8 cellular contexts compared by ENCODE assay signal in genomic region chr6:15365273-15365687, GRCh38.
DNase-seq lines count a peak whose midpoint lies in the region; ATAC-seq and TF ChIP-seq lines count a peak whose summit lies in the region.

No MANE protein-coding gene starts in this region.

- H3K36me3 ChIP-seq in left ventricle myocardium inferior (no peaks in the 10 kb centered on the region), rectal smooth muscle tissue (ENCODE audit: control insufficient read depth, insufficient read depth, low read length) (no peaks in the 10 kb centered on the region)

- H3K4me1 ChIP-seq in left ventricle myocardium inferior (peaks cover 68% of the 10 kb centered on the region), rectal smooth muscle tissue (ENCODE audit: control insufficient read depth, insufficient read depth, low read length) (peaks cover 9% of the 10 kb centered on the region)

- no peak for TF ChIP-seq CTCF in left ventricle myocardium inferior (IDR thresholded peaks at IDR 0.05; ENCODE audit: borderline replicate concordance)

- H3K4me3 ChIP-seq in left ventricle myocardium inferior (peak overlapping the region; percentile 39), rectal smooth muscle tissue (ENCODE audit: low read length) (peak overlapping the region; percentile 17)

- no peaks in the 10 kb centered on the region for H3K27me3 ChIP-seq in left ventricle myocardium inferior (ENCODE audit: low read depth)
- no peaks in the 10 kb centered on the region for H3K27me3 ChIP-seq in rectal smooth muscle tissue (ENCODE audit: control insufficient read depth, insufficient read depth, low read length)

- H3K9me3 ChIP-seq in left ventricle myocardium inferior (replicated peaks) = no peaks in the 10 kb centered on the region

- no peak overlapping the region for H3K9ac ChIP-seq in rectal smooth muscle tissue (ENCODE audit: low read length)

- no peak for ATAC-seq in GM21723 (IDR thresholded peaks at IDR 0.05; ENCODE audit: unreplicated experiment)
- no peak for ATAC-seq in HG03439 (IDR thresholded peaks at IDR 0.05; ENCODE audit: unreplicated experiment)

- intact Hi-C loops in left ventricle myocardium inferior (cut with micrococcal nuclease) = no loop called here

- DNase-seq in C1 segment of cervical spinal cord (lab: John Stamatoyannopoulos, UW) (peak in 11 of 14 donors; percentile 24 to 72 (median 43)), LHCN-M2 (ENCODE audit: low read depth) (peak; percentile 70), SIG-M5 treated with dmso at 0.1 percent for 504 hours (lab: John Stamatoyannopoulos, UW; ENCODE audit: unreplicated experiment) (peak; percentile 86), left ventricle myocardium inferior (peak; percentile 83)

- H3K27ac ChIP-seq in angular gyrus (ENCODE audit: low read depth, low read length) = peak overlapping the region; percentile 15
- no peak overlapping the region for H3K27ac ChIP-seq in left ventricle myocardium inferior (replicated peaks)
- no peak overlapping the region for H3K27ac ChIP-seq in rectal smooth muscle tissue (ENCODE audit: low read depth, low read length)
